17 cellular contexts compared by ENCODE assay signal in the genomic region with DNA sequence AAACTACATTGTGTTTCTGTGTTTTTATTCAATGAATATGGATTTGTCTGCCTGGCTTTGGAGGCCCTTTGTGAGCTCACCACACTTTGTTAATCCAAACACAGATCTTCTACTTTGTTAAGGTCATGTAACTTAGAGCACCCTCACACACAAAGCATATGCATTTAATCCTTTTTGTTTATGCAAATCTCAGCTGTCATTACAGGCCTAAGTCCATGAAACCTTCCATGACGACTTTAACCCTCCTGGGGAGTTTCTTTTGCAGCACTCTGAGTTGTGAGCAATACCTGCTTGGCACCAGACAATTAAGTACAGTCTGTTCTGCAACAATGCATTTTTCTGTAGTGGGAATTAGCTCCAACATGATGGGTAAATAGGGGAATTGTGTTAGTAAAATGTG. TPM values are rescaled to one million over a fixed set of nuclear protein-coding genes. Genes with fewer than 3 reads are reported as not detected.
"Had no signal": no experiment of that assay in that cellular context is flagged by ENCODE, and none has a peak within 500 bp of the region (broad histone marks: within the 10 kb centered on the region; RNA-seq: fewer than 3 reads in every experiment).

No MANE protein-coding gene starts in this region.

- H3K4me1 ChIP-seq: breast epithelium, tibial artery, vagina had no signal

- H3K27me3 ChIP-seq: breast epithelium, dorsolateral prefrontal cortex, tibial artery, vagina had no signal

- DNase-seq: activated B cell treated with CpG ODN at 0.5 μM for 24 hours; activated CD4-positive, alpha-beta T cell treated with anti-CD3 and anti-CD28 coated beads, Interleukin-2, amount 10 ng/mL, durations not matched to agents 24 days and 14 days; activated naive CD4-positive, alpha-beta T cell; aorta; dorsolateral prefrontal cortex; esophagus squamous epithelium; foreskin fibroblast; naive thymus-derived CD4-positive, alpha-beta T cell; nucleus accumbens; right cardiac atrium; tibial artery had no signal

- H3K9me3 ChIP-seq: breast epithelium, esophagus squamous epithelium, tibial artery, vagina had no signal

- ATAC-seq: naive thymus-derived CD4-positive, alpha-beta T cell; right cardiac atrium; stimulated activated effector memory CD8-positive, alpha-beta T cell treated with anti-CD3 and anti-CD28 coated beads, Interleukin-12 subunit alpha, Interleukin-12 subunit beta, amount 100 ng/mL, for 72 hours had no signal

- H3K36me3 ChIP-seq: breast epithelium, esophagus squamous epithelium, tibial artery, vagina had no signal

- H3K4me2 ChIP-seq: smooth muscle cell had no signal

- H3K27ac ChIP-seq: breast epithelium, dorsolateral prefrontal cortex, esophagus squamous epithelium, tibial artery, vagina had no signal

- H3K4me3 ChIP-seq: breast epithelium, dorsolateral prefrontal cortex, esophagus squamous epithelium, smooth muscle cell, tibial artery, vagina had no signal

RNA-seq across cellular contexts. Expression of a gene that starts 14.9 kb away (rescaled TPM):
- total RNA-seq: activated CD4-positive, alpha-beta T cell treated with anti-CD3 and anti-CD28 coated beads, Interleukin-2, amount 10 ng/mL, durations not matched to agents 24 days and 14 days; activated T-helper 1 cell treated with anti-CD3 and anti-CD28 coated beads, Interleukin-12 subunit alpha, Interleukin-12 subunit beta, Interleukin-2, Interleukin-4 antibody, amounts not matched to agents 30 ng/mL and 10 ng/mL and 1 ng/mL, durations not matched to agents 14 hours and 24 hours and 36 hours; chondrocyte had no signal
